ENCODE assay signal across 20 cellular contexts in the genomic region with DNA sequence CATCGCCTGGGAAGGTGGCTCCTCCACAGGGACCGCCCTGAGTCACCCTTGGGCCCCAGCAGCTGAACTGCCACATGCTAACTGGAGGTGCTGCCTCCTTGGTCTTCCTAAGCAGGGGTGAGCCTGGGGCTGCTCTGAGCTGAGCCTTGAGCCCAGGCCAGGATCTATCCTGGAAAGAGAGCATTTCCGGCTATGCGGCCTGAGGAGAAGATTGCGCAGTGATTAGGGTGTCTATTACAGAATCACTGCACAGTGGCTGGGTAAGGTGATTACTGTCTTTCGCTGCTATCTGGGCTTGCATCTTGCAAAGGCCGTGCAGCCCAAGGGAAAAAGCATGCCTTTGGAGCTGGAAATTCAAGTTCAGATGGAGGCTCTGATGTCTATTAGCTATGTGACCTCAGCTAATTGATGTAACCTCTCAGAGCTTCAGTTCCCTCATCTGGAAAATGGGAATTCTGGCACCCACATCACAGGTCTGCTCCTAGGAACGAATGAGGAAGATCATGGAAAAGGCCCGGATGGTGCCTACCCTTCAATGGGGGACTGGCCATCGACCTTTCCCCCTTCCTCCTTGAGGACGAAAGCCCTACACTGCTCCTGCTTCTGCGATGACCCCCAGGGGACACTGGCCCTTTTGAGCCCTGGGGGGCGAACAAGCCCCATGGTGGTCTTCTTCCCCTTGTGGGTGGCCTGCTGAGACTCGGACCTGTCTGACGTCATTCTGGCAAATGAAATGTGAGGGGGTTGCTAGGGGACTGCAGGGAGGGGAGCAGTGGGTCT. TPM values are rescaled to one million over a fixed set of nuclear protein-coding genes. Genes with fewer than 3 reads are reported as not detected.
"Had no signal": no experiment of that assay in that cellular context is flagged by ENCODE, and none has a peak within 500 bp of the region (broad histone marks: within the 10 kb centered on the region; RNA-seq: fewer than 3 reads in every experiment).

No MANE protein-coding gene starts in this region.

- H3K27ac ChIP-seq: neural progenitor cell, right atrium auricular region, thoracic aorta, vagina had no signal

- H3K27ac Mint-ChIP-seq: activated B cell treated with CpG ODN at 0.5 μM for 24 hours; activated CD8-positive, alpha-beta T cell treated with anti-CD3 and anti-CD28 coated beads for 36 hours; immature natural killer cell; neural progenitor cell; T-helper 1 cell treated with Interleukin-12 subunit alpha and Interleukin-12 subunit beta and Interleukin-4 antibody, amounts not matched to agents 30 μg/mL and 1 μg/mL, for 36 hours had no signal

- H3K4me3 Mint-ChIP-seq: activated B cell treated with CpG ODN at 0.5 μM for 24 hours; activated CD8-positive, alpha-beta T cell treated with anti-CD3 and anti-CD28 coated beads for 36 hours; activated T-cell treated with anti-CD3 and anti-CD28 coated beads, Interleukin-2, amount 50 U/mL, for 4 hours; immature natural killer cell; neural progenitor cell; stimulated activated naive CD8-positive, alpha-beta T cell treated with anti-CD3 and anti-CD28 coated beads, Interleukin-15, amount 100 ng/mL, for 72 hours; T-helper 1 cell treated with Interleukin-12 subunit alpha and Interleukin-12 subunit beta and Interleukin-4 antibody, amounts not matched to agents 30 μg/mL and 1 μg/mL, for 36 hours had no signal

- H3K9me3 ChIP-seq: right atrium auricular region, thoracic aorta, vagina had no signal

- H3K4me1 ChIP-seq: neural progenitor cell, right atrium auricular region, vagina had no signal

- H3K4me2 ChIP-seq: neural progenitor cell, smooth muscle cell had no signal

- H3K27me3 ChIP-seq: neural progenitor cell, right atrium auricular region, vagina had no signal

- H3K36me3 ChIP-seq: neural progenitor cell, right atrium auricular region had no signal

- H3K27me3 Mint-ChIP-seq: activated CD8-positive, alpha-beta T cell treated with anti-CD3 and anti-CD28 coated beads for 36 hours had no signal

- ATAC-seq: activated CD8-positive, alpha-beta T cell treated with anti-CD3 and anti-CD28 coated beads for 36 hours; activated T-cell treated with anti-CD3 and anti-CD28 coated beads, Interleukin-2, amount 50 U/mL, for 4 hours; stimulated activated naive CD8-positive, alpha-beta T cell treated with anti-CD3 and anti-CD28 coated beads, Interleukin-15, amount 100 ng/mL, for 72 hours had no signal

- DNase-seq: activated B cell treated with CpG ODN at 0.5 μM for 24 hours; activated CD4-positive, alpha-beta T cell treated with anti-CD3 and anti-CD28 coated beads for 48 hours; activated CD8-positive, alpha-beta T cell treated with anti-CD3 and anti-CD28 coated beads for 36 hours; activated effector memory CD4-positive, alpha-beta T cell treated with Interleukin-2 at 50 U/mL for 16 hours; activated naive CD4-positive, alpha-beta T cell treated with anti-CD3 and anti-CD28 coated beads, Interleukin-2, amount 50 U/mL, for 16 hours; activated T-cell treated with anti-CD3 and anti-CD28 coated beads, Interleukin-2, amount 50 U/mL, for 4 hours; caudate nucleus; cortex of kidney; effector CD4-positive, alpha-beta T cell; foreskin melanocyte; immature natural killer cell; stimulated activated CD4-positive, alpha-beta T cell treated with anti-CD3 and anti-CD28 coated beads, Interleukin-4, amount 100 ng/mL, for 4 hours; stimulated activated CD8-positive, alpha-beta memory T cell treated with anti-CD3 and anti-CD28 coated beads, Interleukin-4, amount 100 ng/mL, for 48 hours; stimulated activated naive CD8-positive, alpha-beta T cell treated with anti-CD3 and anti-CD28 coated beads, Interleukin-15, amount 100 ng/mL, for 72 hours had no signal

- H2AFZ ChIP-seq: neural progenitor cell had no signal

- H3K36me3 Mint-ChIP-seq: immature natural killer cell had no signal

- H3K9me3 Mint-ChIP-seq: activated B cell treated with CpG ODN at 0.5 μM for 24 hours; activated CD8-positive, alpha-beta T cell treated with anti-CD3 and anti-CD28 coated beads for 36 hours; activated T-cell treated with anti-CD3 and anti-CD28 coated beads, Interleukin-2, amount 50 U/mL, for 4 hours; immature natural killer cell; neural progenitor cell; stimulated activated naive CD8-positive, alpha-beta T cell treated with anti-CD3 and anti-CD28 coated beads, Interleukin-15, amount 100 ng/mL, for 72 hours; T-helper 1 cell treated with Interleukin-12 subunit alpha and Interleukin-12 subunit beta and Interleukin-4 antibody, amounts not matched to agents 30 μg/mL and 1 μg/mL, for 36 hours had no signal

- H3K4me3 ChIP-seq: neural progenitor cell, right atrium auricular region, smooth muscle cell, thoracic aorta, vagina had no signal

- H3K9ac ChIP-seq: neural progenitor cell had no signal

- H3K4me1 Mint-ChIP-seq: activated B cell treated with CpG ODN at 0.5 μM for 24 hours; immature natural killer cell; neural progenitor cell; stimulated activated naive CD8-positive, alpha-beta T cell treated with anti-CD3 and anti-CD28 coated beads, Interleukin-15, amount 100 ng/mL, for 72 hours had no signal

RNA-seq across cellular contexts. Expression of gene GPR161, which starts 38.0 kb away (rescaled TPM):
- polyA plus RNA-seq: immature natural killer cell had no signal
